18 cellular contexts compared by ENCODE assay signal in the genomic region with DNA sequence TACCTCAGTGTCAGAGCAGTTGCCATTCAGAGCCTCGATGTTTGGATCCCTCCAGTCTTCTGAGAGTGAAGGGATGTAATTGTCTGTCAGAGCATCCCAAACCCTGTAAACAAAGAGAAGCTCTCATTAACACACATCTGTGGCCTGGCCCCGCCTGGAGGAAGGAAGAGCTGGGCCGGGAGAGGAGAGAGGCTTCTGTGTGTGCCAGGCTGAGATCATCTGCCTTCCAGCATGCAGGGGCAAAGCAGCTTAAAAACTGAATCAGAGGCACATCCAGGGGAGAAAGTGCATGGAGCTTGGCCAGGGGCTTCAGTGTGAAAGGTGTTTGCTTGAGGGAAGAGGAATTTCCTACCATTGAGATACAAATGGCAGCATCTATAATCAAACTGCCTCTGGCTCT. TPM values are rescaled to one million over a fixed set of nuclear protein-coding genes. Genes with fewer than 3 reads are reported as not detected.
A peak's percentile ranks its signal among the peaks of the same experiment; 100 is the strongest.
DNase-seq lines count a peak whose midpoint lies in the region; FAIRE-seq and TF ChIP-seq lines count a peak whose summit lies in the region.
"Had no signal": no experiment of that assay in that cellular context is flagged by ENCODE, and none has a peak within 500 bp of the region (broad histone marks: within the 10 kb centered on the region; RNA-seq: fewer than 3 reads in every experiment).

No MANE protein-coding gene starts in this region.

- H3K4me3 ChIP-seq in dorsolateral prefrontal cortex (peak overlapping the region in 50 of 59 donors; percentile 4 to 62 (median 44)), MG63 (no peak overlapping the region)
- H3K4me3 ChIP-seq: BLaER1, mucosa of descending colon, ovary, Peyer's patch, skin epidermis had no signal

- no peak for FAIRE-seq in D721Med (lab: Jason Lieb, UNC)

- peak overlapping the region; percentile 76 to 100 (median 96) for H3K27ac ChIP-seq in dorsolateral prefrontal cortex
- peak overlapping the region; percentile 96 for H3K27ac ChIP-seq in substantia nigra (ENCODE audit: low read depth, low read length, poor library complexity, severe bottlenecking)
- H3K27ac ChIP-seq: BLaER1, HL-60, ovary, Peyer's patch, skin epidermis had no signal

- intact Hi-C loops in dorsolateral prefrontal cortex (cut with DNase I): loop anchor here (1.0 to 10.0 kb wide), 3 partner anchors 13 to 137 kb away; partner anchors contain the start of gene FEZ1 (in 1 of the 2)

- H3K9me3 ChIP-seq in MG63: no peaks in the 10 kb centered on the region
- H3K9me3 ChIP-seq: BLaER1, mucosa of descending colon, ovary, Peyer's patch had no signal

- TF ChIP-seq CTCF in dorsolateral prefrontal cortex (IDR thresholded peaks at IDR 0.05 in 54 of 56, conservative IDR thresholded peaks at IDR 0.05 in 2 of 56; ENCODE audit: low read depth in 1 of 56, partially characterized antibody in 56 of 56): peak in 12 of 56 donors; percentile 1 to 24 (median 18)
- no peak for TF ChIP-seq CTCF in D721Med (IDR thresholded peaks at IDR 0.05; ENCODE audit: insufficient read depth, missing control alignments)

- peak; percentile 76 for DNase-seq in NCI-H82 (lab: John Stamatoyannopoulos, UW)
- DNase-seq in dorsolateral prefrontal cortex: peak; percentile 43 to 92 (median 86)
- peak; percentile 84 for DNase-seq in inferior parietal cortex (ENCODE audit: extremely low spot score)
- peak in 47 of 49 donors; percentile 32 to 94 (median 79) for DNase-seq in substantia nigra (lab: John Stamatoyannopoulos, UW)
- DNase-seq in MG63: no peak
- no peak for DNase-seq in H4 (ENCODE audit: low spot score)
- DNase-seq in D721Med (ENCODE audit: insufficient read length, low spot score): no peak
- DNase-seq: activated CD4-positive, alpha-beta T cell treated with anti-CD3 and anti-CD28 coated beads, Interleukin-2, amount 50 U/mL, for 48 hours; activated T-cell treated with anti-CD3 and anti-CD28 coated beads, Interleukin-2, amount 50 U/mL, for 24 hours; DMS79; mucosa of descending colon; ovary; Peyer's patch; stimulated activated CD4-positive, alpha-beta T cell treated with anti-CD3 and anti-CD28 coated beads, Interleukin-4, amount 100 ng/mL, for 24 hours; stimulated activated CD8-positive, alpha-beta memory T cell treated with anti-CD3 and anti-CD28 coated beads, Interleukin-4, amount 100 ng/mL, for 48 hours had no signal

- H3K36me3 ChIP-seq in MG63: no peaks in the 10 kb centered on the region
- H3K36me3 ChIP-seq: BLaER1, ovary, Peyer's patch had no signal

- no peaks in the 10 kb centered on the region for H3K27me3 ChIP-seq in dorsolateral prefrontal cortex
- no peaks in the 10 kb centered on the region for H3K27me3 ChIP-seq in MG63
- H3K27me3 ChIP-seq: BLaER1, ovary, Peyer's patch had no signal

RNA-seq across cellular contexts. Expression of gene FEZ1, which starts 14.5 kb away (rescaled TPM):
- total RNA-seq in dorsolateral prefrontal cortex: 100 to 1,000 TPM; 271 to 977 (median 455) TPM
- 64.3 and 90.0 TPM in 2 replicates for total RNA-seq in MG63 (2014; rRNA removed; shearing (Covaris generic); ENCODE audit: low replicate concordance)
- 1.8 and 2.9 TPM in 2 replicates for total RNA-seq in H4 (2014; rRNA removed; shearing (Covaris generic))

Comparison
In these comparisons a context has a peak if more than half of its experiments do, and no peak if none do; other contexts are left out.
1. DNase-seq: peak in NCI-H82 (single experiment), dorsolateral prefrontal cortex (10 of 10), inferior parietal cortex (single experiment) and substantia nigra (47 of 49); none in MG63 (single experiment), H4 (single experiment) and D721Med (single experiment).
2. RNA of gene FEZ1, which starts 14.5 kb away (total RNA-seq): 271 to 977 TPM in dorsolateral prefrontal cortex and 64.3 to 90.0 TPM in MG63; 1.8 to 2.9 TPM in H4; every median in the first group is over 10 times any median in the second.